In genomic region chr15:66723826-66724731, GRCh38 we compare ENCODE assay signal across 16 cellular contexts. TPM values are rescaled to one million over a fixed set of nuclear protein-coding genes. Genes with fewer than 3 reads are reported as not detected.
DNase-seq lines count a peak whose midpoint lies in the region; ATAC-seq and TF ChIP-seq lines count a peak whose summit lies in the region.
"Had no signal": no experiment of that assay in that cellular context is flagged by ENCODE, and none has a peak within 500 bp of the region (broad histone marks: within the 10 kb centered on the region; RNA-seq: fewer than 3 reads in every experiment).

No MANE protein-coding gene starts in this region.

- intact Hi-C loops in sigmoid colon (cut with DNase I) = no loop called here

- H3K27ac ChIP-seq in sigmoid colon = peak overlapping the region in 3 of 4 donors; percentile 1 to 43 (median 11)
- H3K27ac ChIP-seq: left lung had no signal

- 85 to 88% methylated on average over 1 of the region's 1 CpG for WGBS in sigmoid colon, 2 donors

- peak overlapping the region; percentile 7 for H3K9ac ChIP-seq in adipocyte (ENCODE audit: low read length)

- peaks cover 96% of the 10 kb centered on the region for H3K4me1 ChIP-seq in adipocyte (ENCODE audit: control insufficient read depth, insufficient read depth, low read length)
- H3K4me1 ChIP-seq in sigmoid colon = peaks cover 0 to 24% (median 20%) of the 10 kb centered on the region in 4 donors

- H3K9me3 Mint-ChIP-seq in HFFc6 = no peaks in the 10 kb centered on the region
- H3K9me3 Mint-ChIP-seq: T-cell, WTC11 had no signal

- H3K9me3 ChIP-seq in adipocyte (ENCODE audit: control insufficient read depth, low read length) (no peaks in the 10 kb centered on the region), sigmoid colon (no peaks in the 10 kb centered on the region)
- H3K9me3 ChIP-seq: left lung had no signal

- no peak overlapping the region for H3K4me3 Mint-ChIP-seq in HFFc6
- H3K4me3 Mint-ChIP-seq: activated CD8-positive, alpha-beta T cell treated with anti-CD3 and anti-CD28 coated beads, Interleukin-2, amount 10 ng/mL, durations not matched to agents 7 days and 5 days; T-cell; WTC11 had no signal

- no peak for TF ChIP-seq POLR2A in sigmoid colon (IDR thresholded peaks at IDR 0.05)

- H3K36me3 ChIP-seq in adipocyte (ENCODE audit: control insufficient read depth, insufficient read depth, low read length, severe bottlenecking) (peaks cover 85% of the 10 kb centered on the region), sigmoid colon (no peaks in the 10 kb centered on the region)

- H3K4me3 ChIP-seq in adipocyte (ENCODE audit: low read length) (no peak overlapping the region), sigmoid colon (no peak overlapping the region)
- H3K4me3 ChIP-seq: left lung had no signal

- peaks cover 68% of the 10 kb centered on the region for H3K4me1 Mint-ChIP-seq in HFFc6 (ENCODE audit: low read depth)

- ATAC-seq in GM18870 (IDR thresholded peaks at IDR 0.05; ENCODE audit: unreplicated experiment) = no peak
- ATAC-seq: activated CD8-positive, alpha-beta T cell treated with anti-CD3 and anti-CD28 coated beads, Interleukin-2, amount 10 ng/mL, durations not matched to agents 7 days and 5 days; left lung; T-cell; WTC11 had no signal

- H3K36me3 Mint-ChIP-seq in HFFc6 (ENCODE audit: low read depth) = peaks cover 39% of the 10 kb centered on the region
- H3K36me3 Mint-ChIP-seq: T-cell, WTC11 had no signal

- no peak for TF ChIP-seq EP300 in sigmoid colon (IDR thresholded peaks at IDR 0.05)

- TF ChIP-seq CTCF in HFFc6 (IDR thresholded peaks at IDR 0.05) = no peak
- no peak for TF ChIP-seq CTCF in sigmoid colon (IDR thresholded peaks at IDR 0.05)

- peaks cover 4% of the 10 kb centered on the region for H3K27me3 Mint-ChIP-seq in HFFc6 (ENCODE audit: insufficient read depth)
- H3K27me3 Mint-ChIP-seq: progenitor cell of endocrine pancreas, T-cell had no signal

- no peaks in the 10 kb centered on the region for H3K27me3 ChIP-seq in adipocyte (replicated peaks; ENCODE audit: control insufficient read depth, insufficient read depth, low read length)
- no peaks in the 10 kb centered on the region for H3K27me3 ChIP-seq in sigmoid colon
- H3K27me3 ChIP-seq: left lung had no signal

- peak overlapping the region; percentile 69 for H3K27ac Mint-ChIP-seq in HFFc6
- H3K27ac Mint-ChIP-seq: activated CD8-positive, alpha-beta T cell treated with anti-CD3 and anti-CD28 coated beads, Interleukin-2, amount 10 ng/mL, durations not matched to agents 7 days and 5 days; progenitor cell of endocrine pancreas; T-cell; WTC11 had no signal

- DNase-seq in HFFc6 (peak; percentile 46), adipocyte (ENCODE audit: low read depth) (peak; percentile 80), fibroblast of peridontal ligament (ENCODE audit: extremely low read depth) (peak; percentile 83), sigmoid colon (no peak), DMS153 treated with DMSO at 0.1 percent for 48 hours (lab: John Stamatoyannopoulos, UW; ENCODE audit: unreplicated experiment) (no peak), SHP77 treated with DMSO at 0.1 percent for 48 hours (lab: John Stamatoyannopoulos, UW) (no peak), NCI-H446 treated with DMSO at 0.1 percent for 48 hours (lab: John Stamatoyannopoulos, UW) (no peak)
- DNase-seq: activated CD8-positive, alpha-beta T cell treated with anti-CD3 and anti-CD28 coated beads, Interleukin-2, amount 10 ng/mL, durations not matched to agents 7 days and 5 days; DMS 273 treated with DMSO at 0.1 percent for 48 hours; left lung; NCI-H774; stimulated activated CD4-positive, alpha-beta T cell treated with anti-CD3 and anti-CD28 coated beads, Interleukin-12 subunit alpha, Interleukin-12 subunit beta, amount 100 ng/mL, for 4 hours; T-cell had no signal

RNA-seq across cellular contexts. Expression of gene SMAD6, which starts 22.0 kb away (rescaled TPM):
- 10 to 100 TPM; 10.2 to 18.1 (median 16.4) TPM for total RNA-seq in HFFc6 (2021; fragmentation: NEBNext Ultra II Directional; extraction: Animal tissue kit (Norgen Biotek cat#: 25700))
- 1 to 10 TPM; 4.8 to 8.0 (median 5.8) TPM for total RNA-seq in sigmoid colon
- 1 to 10 TPM; 1.8 to 9.2 (median 1.8) TPM for polyA plus RNA-seq in sigmoid colon

Comparison
In these comparisons a context has a peak if more than half of its experiments do, and no peak if none do; other contexts are left out.
1. DNase-seq: peak in HFFc6 (single experiment), adipocyte (single experiment) and fibroblast of peridontal ligament (single experiment); none in sigmoid colon (single experiment), DMS153 treated with DMSO at 0.1 percent for 48 hours (single experiment), SHP77 treated with DMSO at 0.1 percent for 48 hours (single experiment) and NCI-H446 treated with DMSO at 0.1 percent for 48 hours (single experiment).